ENCODE assay signal across 8 cellular contexts in the genomic region with DNA sequence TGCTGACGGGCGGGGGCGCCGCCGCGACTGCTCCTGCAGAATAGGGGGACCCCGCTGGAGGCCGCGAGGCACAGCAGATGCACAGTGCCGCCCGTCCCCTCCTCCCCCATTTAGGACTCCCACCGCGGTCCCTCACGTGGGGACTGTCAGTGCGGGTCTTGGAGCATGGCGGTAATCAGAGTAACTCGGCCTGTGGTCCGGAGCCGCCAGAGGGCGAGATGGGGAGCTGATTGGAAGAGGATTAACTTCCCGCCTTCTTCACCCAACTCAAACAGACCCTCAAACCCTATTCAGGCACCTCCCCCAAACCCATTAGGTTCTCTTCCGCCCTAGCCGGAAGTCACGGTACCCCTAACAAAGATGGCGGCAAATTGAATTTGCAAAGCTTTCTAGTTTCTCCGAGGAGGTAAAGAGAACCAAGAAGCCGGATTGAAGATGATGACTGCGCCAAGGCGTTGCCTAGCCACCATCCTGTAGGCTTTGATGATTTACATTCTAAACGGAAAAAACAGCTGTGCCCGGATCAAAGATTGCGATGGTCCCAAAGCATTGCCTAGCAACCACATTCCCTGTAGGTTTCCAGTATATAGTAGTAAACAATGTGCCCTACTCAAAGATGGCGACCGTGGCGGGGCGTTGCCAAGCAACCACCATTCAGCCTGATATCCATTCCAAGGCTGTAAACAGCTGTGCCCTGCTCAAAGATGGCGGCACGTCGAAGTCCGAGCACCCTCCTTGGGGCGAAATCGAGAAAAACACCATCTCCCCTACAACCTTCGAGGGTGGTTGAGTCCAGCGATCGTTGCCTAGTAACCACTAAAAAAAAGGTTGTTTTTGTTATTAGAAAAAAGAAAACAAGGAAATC. TPM values are rescaled to one million over a fixed set of nuclear protein-coding genes. Genes with fewer than 3 reads are reported as not detected.
DNase-seq lines count a peak whose midpoint lies in the region; ATAC-seq and TF ChIP-seq lines count a peak whose summit lies in the region.

A gene with protein sequence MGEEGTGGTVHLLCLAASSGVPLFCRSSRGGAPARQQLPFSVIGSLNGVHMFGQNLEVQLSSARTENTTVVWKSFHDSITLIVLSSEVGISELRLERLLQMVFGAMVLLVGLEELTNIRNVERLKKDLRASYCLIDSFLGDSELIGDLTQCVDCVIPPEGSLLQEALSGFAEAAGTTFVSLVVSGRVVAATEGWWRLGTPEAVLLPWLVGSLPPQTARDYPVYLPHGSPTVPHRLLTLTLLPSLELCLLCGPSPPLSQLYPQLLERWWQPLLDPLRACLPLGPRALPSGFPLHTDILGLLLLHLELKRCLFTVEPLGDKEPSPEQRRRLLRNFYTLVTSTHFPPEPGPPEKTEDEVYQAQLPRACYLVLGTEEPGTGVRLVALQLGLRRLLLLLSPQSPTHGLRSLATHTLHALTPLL (minus strand): TSS at position 296 of the 865 bp plus-strand sequence. CDS start 186 bp downstream, at position 110.

- no peaks in the 10 kb centered on the region for H3K27me3 Mint-ChIP-seq in effector memory CD8-positive, alpha-beta T cell

- peak; percentile 58 for ATAC-seq in GM19035 (IDR thresholded peaks at IDR 0.05; ENCODE audit: unreplicated experiment)
- ATAC-seq in effector memory CD8-positive, alpha-beta T cell (replicated peaks) = peak; percentile 64

- peak within 1 kb of the TSS; percentile 98 to 99 for H3K27ac Mint-ChIP-seq in effector memory CD8-positive, alpha-beta T cell

- H3K4me3 ChIP-seq in AG10803 (ENCODE audit: low read length) = peak within 1 kb of the TSS; percentile 71

- DNase-seq in AG10803 (ENCODE audit: low read depth) (peak; percentile 99), HPDE6-E6E7 (ENCODE audit: extremely low spot score) (peak; percentile 89), lung microvascular endothelial cell (ENCODE audit: low read depth in 2 of 2) (peak; percentile 99)
- DNase-seq in NK-92 treated with Interleukin-12 subunit alpha and Interleukin-12 subunit beta, amount 100 ng/mL, for 24 hours (lab: John Stamatoyannopoulos, UW) = peak; percentile 91
- peak; percentile 79 to 88 for DNase-seq in activated CD8-positive, alpha-beta memory T cell treated with anti-CD3 and anti-CD28 coated beads for 4 hours (ENCODE audit: low read depth in 2 of 2)
- peak; percentile 89 to 93 (median 91) for DNase-seq in effector memory CD8-positive, alpha-beta T cell
- DNase-seq in stimulated activated CD4-positive, alpha-beta T cell treated with anti-CD3 and anti-CD28 coated beads, TNF-alpha, amount 100 ng/mL, for 4 hours (ENCODE audit: low read depth in 3 of 3) = peak; percentile 70 to 81 (median 81)

- H3K9me3 Mint-ChIP-seq in effector memory CD8-positive, alpha-beta T cell = no peaks in the 10 kb centered on the region

- peak; percentile 26; the same call in 1 of the 2 replicates for TF ChIP-seq CTCF in AG10803 (conservative IDR thresholded peaks at IDR 0.05; ENCODE audit: low read length)

- peaks cover 22 to 40% of the 10 kb centered on the region in 2 donors for H3K4me1 Mint-ChIP-seq in effector memory CD8-positive, alpha-beta T cell (ENCODE audit: low read depth in 2 of 2)

- H3K36me3 Mint-ChIP-seq in effector memory CD8-positive, alpha-beta T cell (ENCODE audit: insufficient read depth) = peaks cover 46% of the 10 kb centered on the region

- H3K4me3 Mint-ChIP-seq in effector memory CD8-positive, alpha-beta T cell = peak within 1 kb of the TSS; percentile 86 to 89

RNA-seq across cellular contexts. Expression of the gene that starts here (rescaled TPM):
- total RNA-seq in lung microvascular endothelial cell = 11.6 and 14.3 TPM in 2 replicates

Comparison
In these comparisons a context has a peak if more than half of its experiments do, and no peak if none do; other contexts are left out.
1. Peak in every context shown above with its lines: DNase-seq, ATAC-seq and H3K4me3 ChIP-seq.